7 cellular contexts compared by ENCODE assay signal in the genomic region with DNA sequence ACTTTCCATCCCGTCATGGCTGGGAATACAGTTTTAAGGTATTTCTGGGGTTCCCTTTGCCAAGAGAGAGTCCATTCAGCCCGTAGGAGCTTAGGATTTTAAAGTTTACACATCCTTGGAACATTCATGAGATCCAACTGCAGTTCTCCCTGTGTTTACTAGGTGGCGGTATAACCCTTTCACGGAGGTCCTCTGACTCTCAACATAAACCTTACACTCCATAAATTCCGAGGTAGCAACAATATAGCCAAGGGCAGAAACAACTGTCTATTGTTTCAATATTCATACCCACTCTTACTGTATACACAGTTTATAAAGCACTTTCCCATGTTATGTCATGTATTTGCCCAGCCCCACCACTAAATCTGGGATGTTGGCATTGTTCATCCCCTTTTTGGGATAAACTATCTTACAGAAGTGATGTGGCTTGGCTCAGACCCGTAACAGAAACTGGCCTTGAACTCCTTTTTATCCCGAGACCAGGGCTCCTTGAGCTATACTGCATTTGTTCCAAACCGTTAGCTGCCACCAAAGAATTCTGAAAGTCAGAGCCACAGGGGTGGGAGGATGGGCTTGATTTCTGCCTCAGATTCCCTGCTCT.
DNase-seq lines count a peak whose midpoint lies in the region; ATAC-seq and TF ChIP-seq lines count a peak whose summit lies in the region.

No MANE protein-coding gene starts in this region.

- in situ Hi-C loops in astrocyte of the cerebellum (cut with HindIII; ENCODE audit: low sequenced_read_pairs), result no loop called here

- ATAC-seq in HG02981 (IDR thresholded peaks at IDR 0.05; ENCODE audit: unreplicated experiment) (peak; percentile 67), HG02763 (IDR thresholded peaks at IDR 0.05; ENCODE audit: unreplicated experiment) (no peak)

- DNase-seq in GM03348 (ENCODE audit: low spot score) (peak; percentile 79), NCI-H446 treated with DMSO at 0.1 percent for 48 hours (lab: John Stamatoyannopoulos, UW) (peak; percentile 20), astrocyte of the cerebellum (ENCODE audit: low read depth) (peak; percentile 63), iPS-NIHi11 (ENCODE audit: low spot score) (peak; percentile 67), stromal cell of bone marrow (ENCODE audit: low read depth) (peak; percentile 31)

- H3K4me3 ChIP-seq in astrocyte of the cerebellum (ENCODE audit: low read depth, low read length), result no peak overlapping the region

- peak; percentile 97 for TF ChIP-seq CTCF in astrocyte of the cerebellum (IDR thresholded peaks at IDR 0.05; ENCODE audit: low read depth, low read length, missing control alignments)

Comparison
In these comparisons a context has a peak if more than half of its experiments do, and no peak if none do; other contexts are left out.
1. DNase-seq: peak in every context shown above with its lines; median percentile 79 in GM03348; 67 in iPS-NIHi11; 63 in astrocyte of the cerebellum; 31 in stromal cell of bone marrow; 20 in NCI-H446 treated with DMSO at 0.1 percent for 48 hours.